Comparison of ENCODE assay signal across 12 cellular contexts in genomic region chr10:82742478-82742877, GRCh38.
DNase-seq lines count a peak whose midpoint lies in the region; ATAC-seq, FAIRE-seq and TF ChIP-seq lines count a peak whose summit lies in the region.
"Had no signal": no experiment of that assay in that cellular context is flagged by ENCODE, and none has a peak within 500 bp of the region (broad histone marks: within the 10 kb centered on the region; RNA-seq: fewer than 3 reads in every experiment).

No MANE protein-coding gene starts in this region.

- no peaks in the 10 kb centered on the region for H3K79me2 ChIP-seq in H1 (ENCODE audit: control insufficient read depth in 1 of 2, insufficient read depth in 2 of 2, low read length in 2 of 2)

- no peaks in the 10 kb centered on the region for H3K27me3 Mint-ChIP-seq in osteocyte (ENCODE audit: unreplicated experiment)
- H3K27me3 Mint-ChIP-seq: activated B cell treated with CpG ODN at 0.5 μM for 24 hours; activated T-helper 17 cell treated with anti-CD3 and anti-CD28 coated beads, Interleukin-2, amount 50 U/mL, for 72 hours had no signal

- no peak overlapping the region for H3K14ac ChIP-seq in H1 (ENCODE audit: insufficient read length)

- no peaks in the 10 kb centered on the region for H3K36me3 ChIP-seq in H1 (ENCODE audit: control insufficient read depth in 2 of 4, insufficient read depth in 4 of 4, low read length in 3 of 4)
- H3K36me3 ChIP-seq: spleen had no signal

- TF ChIP-seq CTCF in H1 (IDR thresholded peaks at IDR 0.05; ENCODE audit: control extremely low read depth in 1 of 3, insufficient read depth in 1 of 3, low read depth in 1 of 3, low read length in 3 of 3) (no peak), osteocyte (IDR thresholded peaks at IDR 0.05) (no peak)

- H4K8ac ChIP-seq in H1 (ENCODE audit: extremely low read depth, insufficient read depth, low read length): no peak overlapping the region

- no peak overlapping the region for H3K27ac Mint-ChIP-seq in osteocyte (ENCODE audit: unreplicated experiment)
- H3K27ac Mint-ChIP-seq: activated B cell treated with CpG ODN at 0.5 μM for 24 hours; activated T-helper 17 cell treated with anti-CD3 and anti-CD28 coated beads, Interleukin-2, amount 50 U/mL, for 72 hours had no signal

- H2AK5ac ChIP-seq in H1 (ENCODE audit: low read depth, low read length): no peak overlapping the region

- peaks cover 7% of the 10 kb centered on the region for H3K4me1 Mint-ChIP-seq in osteocyte (ENCODE audit: unreplicated experiment)
- H3K4me1 Mint-ChIP-seq: activated B cell treated with CpG ODN at 0.5 μM for 24 hours; activated T-helper 17 cell treated with anti-CD3 and anti-CD28 coated beads, Interleukin-2, amount 50 U/mL, for 72 hours had no signal

- 89% methylated on average over 4 of the region's 4 CpGs; no CpG with 5 or more reads in 1 of the 2 experiments for WGBS in H1 (ENCODE audit: extremely low coverage in 1 of 2, insufficient coverage in 1 of 2, insufficient read length in 1 of 2, insufficient replicate concordance in 2 of 2, low coverage in 1 of 2, low lambda C conversion rate in 2 of 2, missing lambda C conversion rate in 1 of 2), 2 experiments

- no peak for FAIRE-seq in H1 (lab: Jason Lieb, UNC)

- no peak overlapping the region for H3K27ac ChIP-seq in H1 (ENCODE audit: low read depth, low read length)
- H3K27ac ChIP-seq: spleen had no signal

- H3K18ac ChIP-seq in H1 (ENCODE audit: extremely low read depth, low read length): no peak overlapping the region

- TF ChIP-seq EP300 in H1 (IDR thresholded peaks at IDR 0.05; ENCODE audit: borderline replicate concordance in 1 of 2, low read depth in 2 of 2, low read length in 2 of 2): no peak

- CTCF ChIA-PET in H1 (lab: Charles Lee; ENCODE audit: partially characterized antibody): interaction anchor here (0.9 to 1.0 kb wide), 3 partner anchors 13 to 1334 kb away, joined by 3 read pairs; no protein-coding TSS in a partner anchor

- no peak overlapping the region for H3K9ac ChIP-seq in H1 (replicated peaks in 1 of 4; ENCODE audit: extremely low read depth in 1 of 4, low read depth in 3 of 4, low read length in 3 of 4)

- no peak overlapping the region for H3K23ac ChIP-seq in H1 (ENCODE audit: insufficient read length)

- TF ChIP-seq RAD21 in H1 (IDR thresholded peaks at IDR 0.05 in 1 of 2, conservative IDR thresholded peaks at IDR 0.05 in 1 of 2; ENCODE audit: low read depth in 2 of 2, low read length in 2 of 2): no peak

- no peaks in the 10 kb centered on the region for H3K36me3 Mint-ChIP-seq in osteocyte (ENCODE audit: unreplicated experiment)

- no peaks in the 10 kb centered on the region for H3K9me3 Mint-ChIP-seq in osteocyte (ENCODE audit: unreplicated experiment)
- H3K9me3 Mint-ChIP-seq: activated B cell treated with CpG ODN at 0.5 μM for 24 hours; activated T-helper 17 cell treated with anti-CD3 and anti-CD28 coated beads, Interleukin-2, amount 50 U/mL, for 72 hours had no signal

- TF ChIP-seq POLR2A in H1 (IDR thresholded peaks at IDR 0.05; ENCODE audit: control extremely low read depth in 1 of 2, low read depth in 2 of 2, low read length in 2 of 2): no peak

- H3K4me3 ChIP-seq in H1 (ENCODE audit: extremely low read depth in 1 of 4, insufficient read depth in 2 of 4, low read depth in 3 of 4, low read length in 4 of 4): no peak overlapping the region
- H3K4me3 ChIP-seq: spleen had no signal

- peaks cover 0 to 9% (median 5%) of the 10 kb centered on the region in 4 experiments; a peak in 5 of 7 replicates for H3K4me1 ChIP-seq in H1 (replicated peaks in 1 of 4; ENCODE audit: control insufficient read depth in 3 of 4, insufficient read depth in 4 of 4, low read length in 3 of 4)
- H3K4me1 ChIP-seq: spleen had no signal

- H4K5ac ChIP-seq in H1 (ENCODE audit: insufficient read length, low read depth, low read length): no peak overlapping the region

- POLR2A ChIA-PET in H1 (lab: Charles Lee; ENCODE audit: partially characterized antibody): no interaction called here

- no peak overlapping the region for H2BK15ac ChIP-seq in H1 (ENCODE audit: low read length)

- no peaks in the 10 kb centered on the region for H3K27me3 ChIP-seq in H1 (replicated peaks in 1 of 4; ENCODE audit: control insufficient read depth in 3 of 4, extremely low read depth in 1 of 4, insufficient read depth in 3 of 4, low read length in 3 of 4)
- H3K27me3 ChIP-seq: spleen had no signal

- H2BK120ac ChIP-seq in H1 (replicated peaks; ENCODE audit: low read depth, low read length): no peak overlapping the region

- H3K4me2 ChIP-seq in H1 (ENCODE audit: insufficient read depth in 1 of 2, low read depth in 2 of 2, low read length in 2 of 2): no peak overlapping the region

- no peaks in the 10 kb centered on the region for H3K79me1 ChIP-seq in H1 (ENCODE audit: low read depth, low read length)

- H2AFZ ChIP-seq in H1 (ENCODE audit: low read length): 0 out of 2 replicates have a peak overlapping the region, but pooled peaks have one; percentile 26

- H3K56ac ChIP-seq in H1 (replicated peaks; ENCODE audit: insufficient read length, low read depth, low read length): no peak overlapping the region

- H2BK12ac ChIP-seq in H1 (ENCODE audit: low read depth, low read length): 0 out of 2 replicates have a peak overlapping the region, but pooled peaks have one; percentile 46

- H2BK5ac ChIP-seq in H1 (ENCODE audit: low read depth, low read length): 0 out of 2 replicates have a peak overlapping the region, but pooled peaks have one; percentile 21

- H2BK20ac ChIP-seq in H1 (ENCODE audit: low read length): no peak overlapping the region

- no peaks in the 10 kb centered on the region; the same call in 1 of the 2 replicates for H3K23me2 ChIP-seq in H1 (ENCODE audit: low read depth, low read length)

- no peak overlapping the region for H4K91ac ChIP-seq in H1 (replicated peaks; ENCODE audit: insufficient read length, low read length)

- H4K20me1 ChIP-seq in H1 (replicated peaks in 1 of 2; ENCODE audit: control insufficient read depth in 1 of 2, insufficient read depth in 2 of 2, low read length in 2 of 2): no peaks in the 10 kb centered on the region

- H3K4ac ChIP-seq in H1 (replicated peaks; ENCODE audit: insufficient read length, low read depth, low read length): no peak overlapping the region

- no peak for ATAC-seq in left lobe of liver
- ATAC-seq in GM19463 (IDR thresholded peaks at IDR 0.05; ENCODE audit: unreplicated experiment): no peak
- ATAC-seq: activated T-helper 17 cell treated with anti-CD3 and anti-CD28 coated beads, Interleukin-2, amount 50 U/mL, for 72 hours had no signal

- no peak overlapping the region for H3K4me3 Mint-ChIP-seq in osteocyte (ENCODE audit: unreplicated experiment)
- H3K4me3 Mint-ChIP-seq: activated B cell treated with CpG ODN at 0.5 μM for 24 hours; activated T-helper 17 cell treated with anti-CD3 and anti-CD28 coated beads, Interleukin-2, amount 50 U/mL, for 72 hours had no signal

- peak; percentile 21 for DNase-seq in GM04503 (ENCODE audit: low read depth)
- peak; percentile 87 for DNase-seq in RKO (ENCODE audit: low spot score)
- DNase-seq in H1 (ENCODE audit: low read depth in 1 of 2, low spot score in 2 of 2): no peak
- DNase-seq in mucosa of gallbladder (ENCODE audit: low spot score): peak; percentile 24
- no peak for DNase-seq in NCI-H774 (lab: John Stamatoyannopoulos, UW)
- no peak for DNase-seq in left lobe of liver (ENCODE audit: low spot score)
- no peak for DNase-seq in osteocyte (ENCODE audit: extremely low spot score, unreplicated experiment)
- DNase-seq: activated B cell treated with CpG ODN at 0.5 μM for 24 hours, NCI-H1694, spleen had no signal

- no peaks in the 10 kb centered on the region for H3K9me3 ChIP-seq in H1 (ENCODE audit: insufficient read depth in 2 of 2, low read depth in 1 of 2, low read length in 1 of 2)
- H3K9me3 ChIP-seq: spleen had no signal

TF ChIP-seq in H1, 55 proteins besides CTCF, POLR2A, EP300 and RAD21:
- TF ChIP-seq RBBP5 (IDR thresholded peaks at IDR 0.05; ENCODE audit: borderline replicate concordance, low read depth, low read length) (no peak), YY1 (IDR thresholded peaks at IDR 0.05; ENCODE audit: low read depth, low read length) (no peak), TBP (IDR thresholded peaks at IDR 0.05; ENCODE audit: low read depth, low read length) (no peak), KDM1A (IDR thresholded peaks at IDR 0.05; ENCODE audit: borderline replicate concordance, low read length) (no peak), EGR1 (IDR thresholded peaks at IDR 0.05; ENCODE audit: borderline replicate concordance, low read depth, low read length) (no peak), TAF1 (IDR thresholded peaks at IDR 0.05; ENCODE audit: low read depth, low read length) (no peak), CHD2 (IDR thresholded peaks at IDR 0.05; ENCODE audit: low read length) (no peak), EZH2 (IDR thresholded peaks at IDR 0.05; ENCODE audit: low read depth, low read length, severe bottlenecking) (no peak), RFX5 (IDR thresholded peaks at IDR 0.05; ENCODE audit: borderline replicate concordance, low read depth, low read length) (no peak), BACH1 (IDR thresholded peaks at IDR 0.05; ENCODE audit: low read length) (no peak), CHD1 (IDR thresholded peaks at IDR 0.05; ENCODE audit: low read depth, low read length) (no peak), NRF1 (IDR thresholded peaks at IDR 0.05; ENCODE audit: low read depth, low read length) (no peak), BRCA1 (IDR thresholded peaks at IDR 0.05; ENCODE audit: low read depth, low read length) (no peak), ATF3 (IDR thresholded peaks at IDR 0.05; ENCODE audit: insufficient read depth, low read depth, low read length) (no peak), GTF2F1 (IDR thresholded peaks at IDR 0.05; ENCODE audit: borderline replicate concordance, low read depth, low read length) (no peak), CBX5 (IDR thresholded peaks at IDR 0.05; ENCODE audit: low read depth, low read length) (no peak), KDM4A (IDR thresholded peaks at IDR 0.05; ENCODE audit: low read depth, low read length, severe bottlenecking) (no peak), SIN3A (conservative IDR thresholded peaks at IDR 0.05 in 1 of 2, IDR thresholded peaks at IDR 0.05 in 1 of 2; ENCODE audit: low read depth in 1 of 2, low read length in 2 of 2) (no peak)
TF ChIP-seq in H1: peak in this region for 0.

Comparison
In these comparisons a context has a peak if more than half of its experiments do, and no peak if none do; other contexts are left out.
1. DNase-seq: peak in GM04503 (single experiment), RKO (single experiment) and mucosa of gallbladder (single experiment); none in H1 (0 of 2), NCI-H774 (single experiment), left lobe of liver (single experiment) and osteocyte (single experiment).